ENCODE assay signal across 9 cellular contexts in genomic region chr6:137904822-137905617, GRCh38. TPM values are rescaled to one million over a fixed set of nuclear protein-coding genes. Genes with fewer than 3 reads are reported as not detected.
DNase-seq lines count a peak whose midpoint lies in the region; ATAC-seq and TF ChIP-seq lines count a peak whose summit lies in the region.
"Had no signal": no experiment of that assay in that cellular context is flagged by ENCODE, and none has a peak within 500 bp of the region (broad histone marks: within the 10 kb centered on the region; RNA-seq: fewer than 3 reads in every experiment).

No MANE protein-coding gene starts in this region.

- H3K36me3 Mint-ChIP-seq in activated naive CD8-positive, alpha-beta T cell treated with anti-CD3 and anti-CD28 coated beads, Interleukin-2, amount 50 U/mL, for 24 hours (ENCODE audit: low read depth), result no peaks in the 10 kb centered on the region

- H3K79me2 ChIP-seq in OCI-LY3 (ENCODE audit: low read length), result no peaks in the 10 kb centered on the region

- peaks cover 81% of the 10 kb centered on the region for H3K4me1 Mint-ChIP-seq in activated naive CD8-positive, alpha-beta T cell treated with anti-CD3 and anti-CD28 coated beads, Interleukin-2, amount 50 U/mL, for 24 hours

- no peaks in the 10 kb centered on the region for H3K27me3 ChIP-seq in OCI-LY3 (ENCODE audit: low read depth, low read length)
- H3K27me3 ChIP-seq: heart left ventricle had no signal

- H3K4me3 Mint-ChIP-seq in activated naive CD8-positive, alpha-beta T cell treated with anti-CD3 and anti-CD28 coated beads, Interleukin-2, amount 50 U/mL, for 24 hours, result peak overlapping the region; percentile 71

- TF ChIP-seq CTCF in OCI-LY3 (IDR thresholded peaks at IDR 0.05; ENCODE audit: low read depth, low read length), result no peak

- H3K36me3 ChIP-seq in OCI-LY3 (replicated peaks; ENCODE audit: low read depth, low read length), result no peaks in the 10 kb centered on the region
- H3K36me3 ChIP-seq: heart left ventricle had no signal

- peak overlapping the region; percentile 93 for H3K9ac ChIP-seq in OCI-LY3 (ENCODE audit: low read length)

- peak; percentile 33 for ATAC-seq in GM21737 (IDR thresholded peaks at IDR 0.05; ENCODE audit: unreplicated experiment)
- peak; percentile 71 for ATAC-seq in activated naive CD8-positive, alpha-beta T cell treated with anti-CD3 and anti-CD28 coated beads, Interleukin-2, amount 50 U/mL, for 24 hours
- no peak for ATAC-seq in HG03439 (IDR thresholded peaks at IDR 0.05; ENCODE audit: unreplicated experiment)

- peak overlapping the region; percentile 76 for H3K4me3 ChIP-seq in OCI-LY3 (ENCODE audit: low read length)

- H3K4me1 ChIP-seq in OCI-LY3 (ENCODE audit: low read length), result peaks cover 77% of the 10 kb centered on the region

- peak overlapping the region; percentile 99 for H3K27ac ChIP-seq in OCI-LY3 (ENCODE audit: low read length)
- H3K27ac ChIP-seq: heart left ventricle had no signal

- DNase-seq in Caki2 (ENCODE audit: low read depth) (peak; percentile 13), NCI-H1105 treated with DMSO at 0.1 percent for 48 hours (lab: John Stamatoyannopoulos, UW) (no peak), RKO (ENCODE audit: low spot score) (no peak)
- DNase-seq in activated naive CD8-positive, alpha-beta T cell treated with anti-CD3 and anti-CD28 coated beads, Interleukin-2, amount 50 U/mL, for 24 hours, result peak; percentile 83
- DNase-seq in stimulated activated CD4-positive, alpha-beta T cell treated with anti-CD3 and anti-CD28 coated beads, Interleukin-1b, Interleukin-23, amount 100 ng/mL, for 24 hours (ENCODE audit: low read depth in 4 of 4, low spot score in 1 of 4), result peak; percentile 62 to 88 (median 68)

- H4K20me1 ChIP-seq in OCI-LY3 (ENCODE audit: insufficient read depth, low read length), result no peaks in the 10 kb centered on the region

- H3K9me3 Mint-ChIP-seq in activated naive CD8-positive, alpha-beta T cell treated with anti-CD3 and anti-CD28 coated beads, Interleukin-2, amount 50 U/mL, for 24 hours, result peaks cover 13% of the 10 kb centered on the region

- peak overlapping the region; percentile 99 for H3K27ac Mint-ChIP-seq in activated naive CD8-positive, alpha-beta T cell treated with anti-CD3 and anti-CD28 coated beads, Interleukin-2, amount 50 U/mL, for 24 hours

- no peaks in the 10 kb centered on the region for H3K27me3 Mint-ChIP-seq in activated naive CD8-positive, alpha-beta T cell treated with anti-CD3 and anti-CD28 coated beads, Interleukin-2, amount 50 U/mL, for 24 hours

- H2AFZ ChIP-seq in OCI-LY3 (ENCODE audit: low read depth, low read length), result 0 out of 2 replicates have a peak overlapping the region, but pooled peaks have one; percentile 23

- H3K4me2 ChIP-seq in OCI-LY3 (ENCODE audit: low read length), result peak overlapping the region; percentile 90

- no peaks in the 10 kb centered on the region for H3K9me3 ChIP-seq in OCI-LY3 (ENCODE audit: insufficient read depth, low read length)
- H3K9me3 ChIP-seq: heart left ventricle had no signal

- in situ Hi-C loops in Caki2 (cut with HindIII; ENCODE audit: low pct_unique_long_range_greater_than_20kb, low sequenced_read_pairs), result no loop called here

RNA-seq across cellular contexts. Expression of gene TNFAIP3, which starts 38.0 kb away (rescaled TPM):
- total RNA-seq in Caki2 (2014; rRNA removed; shearing (Covaris generic); ENCODE audit: low replicate concordance), result 6.1 and 19.2 TPM in 2 replicates

Comparison
In these comparisons a context has a peak if more than half of its experiments do, and no peak if none do; other contexts are left out.
1. DNase-seq: peak in Caki2 (single experiment), activated naive CD8-positive, alpha-beta T cell treated with anti-CD3 and anti-CD28 coated beads, Interleukin-2, amount 50 U/mL, for 24 hours (single experiment) and stimulated activated CD4-positive, alpha-beta T cell treated with anti-CD3 and anti-CD28 coated beads, Interleukin-1b, Interleukin-23, amount 100 ng/mL, for 24 hours (4 of 4); none in NCI-H1105 treated with DMSO at 0.1 percent for 48 hours (single experiment) and RKO (single experiment).